ENCODE assay signal across 8 cellular contexts in the genomic region with DNA sequence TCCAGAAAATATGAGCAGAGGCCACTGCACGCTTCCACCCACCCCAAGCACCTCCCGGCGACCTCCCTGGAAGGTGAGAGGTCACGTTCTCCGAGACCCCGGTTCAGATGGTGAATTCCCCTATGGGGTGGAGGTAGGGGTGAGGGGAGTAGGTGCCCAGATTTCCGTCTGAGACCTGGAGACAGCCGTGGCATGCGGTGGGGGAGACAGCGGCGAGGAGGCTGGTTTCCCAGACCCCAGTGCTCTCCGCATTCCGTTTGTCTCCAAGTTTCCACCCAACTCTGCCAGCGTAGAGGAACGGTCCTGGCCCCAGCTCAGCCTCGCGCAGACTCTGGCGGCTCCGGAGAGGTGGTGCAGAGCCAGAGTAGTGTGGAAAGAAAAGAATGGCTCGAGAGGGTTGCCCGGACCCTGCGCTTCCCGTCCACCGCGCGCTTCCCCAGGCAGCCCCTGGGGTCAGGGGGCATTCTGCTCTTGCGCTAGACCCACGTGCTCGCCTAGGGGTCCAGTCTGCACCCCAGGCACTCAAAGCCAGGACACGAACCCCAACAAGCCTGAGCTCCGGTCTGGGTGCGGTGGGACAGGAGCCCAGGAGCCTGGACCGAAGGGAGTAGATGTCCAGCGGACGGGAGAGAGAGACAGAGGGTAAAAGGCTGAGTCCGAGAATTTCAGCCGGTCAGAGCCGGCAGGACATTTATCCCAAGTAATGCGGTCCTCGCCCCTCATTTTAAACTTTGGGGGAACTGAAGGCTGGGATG. TPM values are rescaled to one million over a fixed set of nuclear protein-coding genes. Genes with fewer than 3 reads are reported as not detected.
DNase-seq lines count a peak whose midpoint lies in the region; ATAC-seq and TF ChIP-seq lines count a peak whose summit lies in the region.

No MANE protein-coding gene starts in this region.

- no peak overlapping the region for H3K4me2 ChIP-seq in MM.1S (ENCODE audit: low read depth, low read length)

- H3K4me3 Mint-ChIP-seq in activated naive CD8-positive, alpha-beta T cell = peak overlapping the region; percentile 44

- no peaks in the 10 kb centered on the region for H3K27me3 ChIP-seq in MM.1S (replicated peaks; ENCODE audit: insufficient read depth, low read length)

- no peak overlapping the region for H3K27ac Mint-ChIP-seq in activated naive CD8-positive, alpha-beta T cell

- POLR2A ChIA-PET in HEK293 (lab: Yijun Ruan, JAX) = interaction anchor here (0.5 kb wide), 1 partner anchor 228 kb away, joined by 5 read pairs; no protein-coding TSS in a partner anchor

- H2AFZ ChIP-seq in MM.1S (ENCODE audit: low read length) = no peak overlapping the region

- peak; percentile 24 for ATAC-seq in Right ventricle myocardium superior (ENCODE audit: poor library complexity)
- peak; percentile 35 for ATAC-seq in omental fat pad (ENCODE audit: low FRiP score)

- peaks cover 31% of the 10 kb centered on the region for H3K27me3 Mint-ChIP-seq in activated naive CD8-positive, alpha-beta T cell

- no peaks in the 10 kb centered on the region for H3K9me2 ChIP-seq in MM.1S (replicated peaks; ENCODE audit: insufficient read depth, low read length)

- H3K36me3 ChIP-seq in HEK293 (ENCODE audit: control insufficient read depth in 2 of 2, insufficient read depth in 1 of 2, low read length in 2 of 2) = peaks cover 2 to 16% of the 10 kb centered on the region in 2 experiments; a peak in 2 of 3 replicates
- H3K36me3 ChIP-seq in MM.1S (replicated peaks; ENCODE audit: insufficient read depth, low read length) = no peaks in the 10 kb centered on the region

- H4K20me1 ChIP-seq in MM.1S (ENCODE audit: insufficient read depth, low read length) = no peaks in the 10 kb centered on the region

- H3K9me3 ChIP-seq in HEK293 (ENCODE audit: control insufficient read depth, insufficient read depth, low read depth, low read length) = no peaks in the 10 kb centered on the region
- H3K9me3 ChIP-seq in MM.1S (replicated peaks; ENCODE audit: insufficient read depth, low read length) = no peaks in the 10 kb centered on the region

- no peak for TF ChIP-seq CTCF in HEK293 (tag by site-specific recombination; IDR thresholded peaks at IDR 0.05)
- no peak for TF ChIP-seq CTCF in omental fat pad (IDR thresholded peaks at IDR 0.05)
- TF ChIP-seq CTCF in MM.1S (IDR thresholded peaks at IDR 0.05; ENCODE audit: low read length) = no peak

- H3K9me3 Mint-ChIP-seq in activated naive CD8-positive, alpha-beta T cell (ENCODE audit: low read depth) = no peaks in the 10 kb centered on the region

- peaks cover 7% of the 10 kb centered on the region for H3K4me1 ChIP-seq in HEK293 (ENCODE audit: control insufficient read depth, insufficient read depth, low read length)
- H3K4me1 ChIP-seq in MM.1S (ENCODE audit: low read length) = no peaks in the 10 kb centered on the region

- H3K4me3 ChIP-seq in HEK293 (ENCODE audit: low read depth, low read length) (peak overlapping the region; percentile 78), MM.1S (ENCODE audit: low read length) (no peak overlapping the region)

- H3K4me1 Mint-ChIP-seq in activated naive CD8-positive, alpha-beta T cell (ENCODE audit: low read depth) = peaks cover 17% of the 10 kb centered on the region

- H3K79me2 ChIP-seq in MM.1S (ENCODE audit: low read length) = no peaks in the 10 kb centered on the region

- H3K36me3 Mint-ChIP-seq in activated naive CD8-positive, alpha-beta T cell = no peaks in the 10 kb centered on the region

- H3F3A ChIP-seq in MM.1S (ENCODE audit: insufficient read depth, low read length) = no peaks in the 10 kb centered on the region

- intact Hi-C loops in Right ventricle myocardium superior (cut with DNase I) = loop anchor here (2.0 to 5.0 kb wide), 2 partner anchors 196 to 242 kb away; no protein-coding TSS in a partner anchor

- no peak overlapping the region for H3K9ac ChIP-seq in MM.1S (ENCODE audit: low read length)

- CTCF ChIA-PET in HEK293 (lab: Yijun Ruan, JAX) = interaction anchor here (0.6 to 6.7 kb wide), 5 partner anchors 13 to 248 kb away, joined by 3 to 73 read pairs (median 3); no protein-coding TSS in a partner anchor

- DNase-seq in A172 (ENCODE audit: low spot score) = peak; percentile 28
- DNase-seq in Right ventricle myocardium superior = peak; percentile 72
- DNase-seq in omental fat pad (ENCODE audit: low spot score) = no peak
- DNase-seq in occipital lobe (lab: John Stamatoyannopoulos, UW) = no peak
- no peak for DNase-seq in T-helper 9 cell
- no peak for DNase-seq in MM.1S

- no peak overlapping the region; the same call in 1 of the 2 replicates for H3K27ac ChIP-seq in HEK293 (ENCODE audit: extremely low read depth, low read depth, low read length)
- no peak overlapping the region for H3K27ac ChIP-seq in MM.1S (ENCODE audit: low read length)

TF ChIP-seq in HEK293, 187 proteins besides CTCF, POLR2A, EP300 and RAD21 (continues in another document):
- TF ChIP-seq PRDM10 (tag by site-specific recombination; IDR thresholded peaks at IDR 0.05) (peak; percentile 30), ZBTB10 (tag by site-specific recombination; IDR thresholded peaks at IDR 0.05) (0 out of 2 replicates have a peak, but pooled peaks have one; percentile 27), ZNF335 (tag by site-specific recombination; conservative IDR thresholded peaks at IDR 0.05) (peak; percentile 63; the same call in 1 of the 2 replicates)
- TF ChIP-seq, protein P1, sequence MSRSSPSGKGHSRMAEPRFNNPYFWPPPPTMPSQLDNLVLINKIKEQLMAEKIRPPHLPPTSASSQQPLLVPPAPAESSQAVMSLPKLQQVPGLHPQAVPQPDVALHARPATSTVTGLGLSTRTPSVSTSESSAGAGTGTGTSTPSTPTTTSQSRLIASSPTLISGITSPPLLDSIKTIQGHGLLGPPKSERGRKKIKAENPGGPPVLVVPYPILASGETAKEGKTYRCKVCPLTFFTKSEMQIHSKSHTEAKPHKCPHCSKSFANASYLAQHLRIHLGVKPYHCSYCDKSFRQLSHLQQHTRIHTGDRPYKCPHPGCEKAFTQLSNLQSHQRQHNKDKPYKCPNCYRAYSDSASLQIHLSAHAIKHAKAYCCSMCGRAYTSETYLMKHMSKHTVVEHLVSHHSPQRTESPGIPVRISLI (tag by site-specific recombination; IDR thresholded peaks at IDR 0.05) = no peak

RNA-seq across cellular contexts. Expression of gene PMP22, which starts 3.9 kb away (rescaled TPM):
- 45.4 and 53.0 TPM in 2 replicates for total RNA-seq in A172 (2014; rRNA removed; shearing (Covaris generic))
- total RNA-seq in Right ventricle myocardium superior = 183 TPM
- 100 to 1,000 TPM; 224 to 387 (median 297) TPM for total RNA-seq in omental fat pad
- 12.0 TPM for total RNA-seq in occipital lobe

Comparison
In these comparisons a context has a peak if more than half of its experiments do, and no peak if none do; other contexts are left out.
1. DNase-seq: peak in A172 (single experiment) and Right ventricle myocardium superior (single experiment); none in omental fat pad (single experiment), occipital lobe (single experiment), T-helper 9 cell (single experiment) and MM.1S (single experiment).